Comparison of ENCODE assay signal across 8 cellular contexts in the genomic region with DNA sequence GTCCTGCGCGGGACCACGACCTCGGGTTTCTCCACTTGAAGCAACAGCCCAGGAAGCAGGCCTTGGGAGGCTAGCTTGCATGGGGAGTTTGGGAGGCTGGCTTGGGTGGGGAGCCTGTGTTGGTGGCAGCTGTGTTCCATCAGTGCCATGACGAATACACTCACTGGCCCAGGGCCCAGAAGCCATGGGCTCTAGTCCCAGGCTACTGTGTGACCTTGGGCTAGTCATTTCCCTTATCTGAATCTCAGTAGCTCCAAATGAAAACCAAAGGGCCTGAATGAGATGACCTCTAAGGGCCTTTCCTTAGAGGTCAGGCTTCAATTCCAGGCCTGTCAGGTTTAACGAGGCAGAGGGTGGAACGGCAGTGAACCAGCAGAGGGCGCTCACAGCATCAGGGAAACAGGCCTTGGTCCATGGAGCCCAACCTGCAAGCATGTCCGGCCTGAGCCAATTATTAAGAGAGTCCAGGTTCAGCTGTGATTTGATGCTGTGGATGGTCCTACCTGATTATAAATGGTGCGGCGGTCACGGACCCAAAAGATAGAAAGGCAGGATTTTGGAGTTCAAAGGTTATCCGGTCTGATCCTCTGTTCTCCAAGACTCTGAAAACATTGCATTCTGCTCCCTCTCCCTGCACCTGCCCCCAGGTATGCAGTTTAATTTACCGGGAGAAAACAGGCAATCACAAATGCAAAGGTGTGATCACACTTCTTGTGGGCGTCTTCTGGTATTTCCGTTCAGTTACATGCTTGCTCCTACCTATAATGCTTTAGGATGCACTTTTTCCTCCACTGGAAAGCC. TPM values are rescaled to one million over a fixed set of nuclear protein-coding genes. Genes with fewer than 3 reads are reported as not detected.
DNase-seq lines count a peak whose midpoint lies in the region; ATAC-seq and TF ChIP-seq lines count a peak whose summit lies in the region.

No MANE protein-coding gene starts in this region.

- H3K9me3 ChIP-seq in Panc1 (ENCODE audit: control insufficient read depth, insufficient read depth, low read depth, low read length), result no peaks in the 10 kb centered on the region
- H3K9me3 ChIP-seq in left ventricle myocardium inferior (replicated peaks), result no peaks in the 10 kb centered on the region

- POLR2A ChIA-PET in Panc1 (lab: Charles Lee), result no interaction called here

- H3K36me3 ChIP-seq in Panc1 (ENCODE audit: control insufficient read depth, insufficient read depth, low read length), result no peaks in the 10 kb centered on the region
- no peaks in the 10 kb centered on the region for H3K36me3 ChIP-seq in left ventricle myocardium inferior

- H3K27ac ChIP-seq in Panc1 (ENCODE audit: low read length), result no peak overlapping the region
- no peak overlapping the region for H3K27ac ChIP-seq in left ventricle myocardium inferior (replicated peaks)

- no TSS peak for BruUV-seq in Panc1 (replicated peaks; lab: Mats Ljungman, UMichigan)

- H3K27me3 ChIP-seq in Panc1 (ENCODE audit: control insufficient read depth, insufficient read depth, low read length) (no peaks in the 10 kb centered on the region; the same call in 1 of the 2 replicates), left ventricle myocardium inferior (ENCODE audit: low read depth) (peaks cover 31% of the 10 kb centered on the region)

- intact Hi-C loops in Panc1 (cut with micrococcal nuclease; ENCODE audit: unreplicated experiment), result loop anchor here (1.0 to 2.0 kb wide), 2 partner anchors 27 to 78 kb away; no protein-coding TSS in a partner anchor
- intact Hi-C loops in left ventricle myocardium inferior (cut with micrococcal nuclease), result no loop called here

- peak; percentile 94 for TF ChIP-seq CTCF in Panc1 (IDR thresholded peaks at IDR 0.05)
- peak; percentile 69 for TF ChIP-seq CTCF in left ventricle myocardium inferior (IDR thresholded peaks at IDR 0.05; ENCODE audit: borderline replicate concordance)

- DNase-seq in DMS153 treated with DMSO at 0.1 percent for 48 hours (lab: John Stamatoyannopoulos, UW; ENCODE audit: unreplicated experiment), result peak; percentile 4
- DNase-seq in Panc1 (ENCODE audit: low read depth, low spot score), result peak; percentile 38
- peak; percentile 21 for DNase-seq in activated T-helper 9 cell treated with anti-CD3 and anti-CD28 coated beads, Interleukin-2, amount 50 U/mL, for 16 hours (ENCODE audit: low read depth)
- DNase-seq in left ventricle myocardium inferior, result peak; percentile 28
- peak; percentile 34 to 51 for DNase-seq in stimulated activated CD4-positive, alpha-beta T cell treated with anti-CD3 and anti-CD28 coated beads, Interleukin-1b, Interleukin-23, amount 100 ng/mL, for 4 hours (ENCODE audit: low read depth in 2 of 2)
- no peak for DNase-seq in NCI-H2171 treated with DMSO at 0.1 percent for 48 hours (lab: John Stamatoyannopoulos, UW)

- CTCF ChIA-PET in Panc1 (lab: Charles Lee), result interaction anchor here (0.6 to 1.1 kb wide), 3 partner anchors 11 to 47 kb away, joined by 3 to 5 read pairs (median 5); no protein-coding TSS in a partner anchor

- ATAC-seq in GM19372 (IDR thresholded peaks at IDR 0.05; ENCODE audit: low read depth, unreplicated experiment) (peak; percentile 93), HG03439 (IDR thresholded peaks at IDR 0.05; ENCODE audit: unreplicated experiment) (peak; percentile 87), Panc1 (peak; percentile 95)

- no peaks in the 10 kb centered on the region for H3K4me1 ChIP-seq in Panc1 (ENCODE audit: control insufficient read depth, insufficient read depth, low read length)
- no peaks in the 10 kb centered on the region for H3K4me1 ChIP-seq in left ventricle myocardium inferior

- H3K4me3 ChIP-seq in Panc1 (ENCODE audit: low read depth in 2 of 2, low read length in 2 of 2) (no peak overlapping the region), left ventricle myocardium inferior (no peak overlapping the region)

- in situ Hi-C loops in Panc1 (cut with HindIII; ENCODE audit: low pct_unique_long_range_greater_than_20kb, low sequenced_read_pairs), result no loop called here

RNA-seq across cellular contexts. Expression of a gene that starts 15.9 kb away (rescaled TPM):
- total RNA-seq in Panc1 (2021; ENCODE audit: unreplicated experiment) (not detected), left ventricle myocardium inferior (0.47 TPM)
- not detected for polyA plus RNA-seq in Panc1 (2012; ENCODE audit: insufficient read length)

RNA-seq across cellular contexts. Expression of a gene that starts 49.7 kb away (rescaled TPM):
- total RNA-seq in Panc1 (2021; ENCODE audit: unreplicated experiment) (not detected), left ventricle myocardium inferior (0.49 TPM)
- not detected for polyA plus RNA-seq in Panc1 (2012; ENCODE audit: insufficient read length)
